ENCODE assay signal across 8 cellular contexts in genomic region chr16:4261557-4262172, GRCh38. TPM values are rescaled to one million over a fixed set of nuclear protein-coding genes. Genes with fewer than 3 reads are reported as not detected.
DNase-seq lines count a peak whose midpoint lies in the region; ATAC-seq and TF ChIP-seq lines count a peak whose summit lies in the region.

No MANE protein-coding gene starts in this region.

- no peaks in the 10 kb centered on the region for H3K27me3 Mint-ChIP-seq in chondrocyte (ENCODE audit: low read depth)

- peaks cover 19% of the 10 kb centered on the region for H3K4me1 Mint-ChIP-seq in chondrocyte (ENCODE audit: low read depth)

- H3K9me2 ChIP-seq in SK-N-SH = no peaks in the 10 kb centered on the region
- no peaks in the 10 kb centered on the region for H3K9me2 ChIP-seq in neural cell (ENCODE audit: insufficient read depth, low read length)

- peaks cover 17% of the 10 kb centered on the region for H3K79me2 ChIP-seq in SK-N-SH (ENCODE audit: insufficient read depth)
- no peaks in the 10 kb centered on the region for H3K79me2 ChIP-seq in neural cell (replicated peaks; ENCODE audit: insufficient read depth, low read length)

- TF ChIP-seq EP300 in SK-N-SH (IDR thresholded peaks at IDR 0.05; ENCODE audit: borderline replicate concordance in 1 of 2, low read depth in 1 of 2, low read length in 1 of 2) = no peak
- no peak for TF ChIP-seq EP300 in neural cell (conservative IDR thresholded peaks at IDR 0.05; ENCODE audit: poor library complexity, severe bottlenecking)

- H2AFZ ChIP-seq in SK-N-SH (ENCODE audit: low read depth) = no peak overlapping the region
- H2AFZ ChIP-seq in neural cell (ENCODE audit: low read depth, low read length) = no peak overlapping the region

- H3K9me3 Mint-ChIP-seq in chondrocyte (ENCODE audit: low read depth) = no peaks in the 10 kb centered on the region

- H3K4me3 Mint-ChIP-seq in chondrocyte (ENCODE audit: unreplicated experiment) = no peak overlapping the region

- 86% methylated on average over 34 of the region's 35 CpGs for WGBS in SK-N-SH (ENCODE audit: low lambda C conversion rate)

- peak; percentile 68 for TF ChIP-seq CTCF in SK-N-SH (IDR thresholded peaks at IDR 0.05)
- TF ChIP-seq CTCF in chondrocyte (IDR thresholded peaks at IDR 0.05) = peak; percentile 87
- peak; percentile 44 for TF ChIP-seq CTCF in neural cell (IDR thresholded peaks at IDR 0.05; ENCODE audit: poor library complexity, severe bottlenecking)

- no peak overlapping the region for H3K4me2 ChIP-seq in SK-N-SH
- no peak overlapping the region for H3K4me2 ChIP-seq in neural cell (ENCODE audit: low read length)

- POLR2A ChIA-PET in SK-N-SH (lab: Yijun Ruan, JAX) = interaction anchor here (1.1 kb wide), 1 partner anchor 10 kb away, joined by 3 read pairs; no protein-coding TSS in a partner anchor

- H3F3A ChIP-seq in SK-N-SH (replicated peaks; ENCODE audit: insufficient read depth) = no peaks in the 10 kb centered on the region
- no peaks in the 10 kb centered on the region for H3F3A ChIP-seq in neural cell (ENCODE audit: insufficient read depth, low read length, poor library complexity, severe bottlenecking)

- TF ChIP-seq RAD21 in SK-N-SH (IDR thresholded peaks at IDR 0.05; ENCODE audit: low read length) (peak; percentile 55), neural cell (conservative IDR thresholded peaks at IDR 0.05) (peak; percentile 36)

- H3K9me3 ChIP-seq in SK-N-SH (no peaks in the 10 kb centered on the region), neural cell (ENCODE audit: low read length) (no peaks in the 10 kb centered on the region)

- H3K36me3 Mint-ChIP-seq in chondrocyte (ENCODE audit: low read depth) = peaks cover 1% of the 10 kb centered on the region

- H3K27ac Mint-ChIP-seq in chondrocyte (ENCODE audit: unreplicated experiment) = no peak overlapping the region

- H3K9ac ChIP-seq in SK-N-SH = no peak overlapping the region
- H3K9ac ChIP-seq in neural cell (ENCODE audit: low read length) = no peak overlapping the region

- DNase-seq in SK-N-SH (peak; percentile 78), T-helper 9 cell (peak; percentile 13), chondrocyte (ENCODE audit: low spot score) (no peak), cerebellum (ENCODE audit: low spot score) (no peak)

- no peak for ATAC-seq in SK-N-SH treated with all-trans-retinoic acid at 6 μM for 48 hours
- ATAC-seq in GM21447 (IDR thresholded peaks at IDR 0.05; ENCODE audit: unreplicated experiment) = no peak
- no peak for ATAC-seq in HG02970 (IDR thresholded peaks at IDR 0.05; ENCODE audit: low FRiP score, unreplicated experiment)

- peaks cover 5 to 9% of the 10 kb centered on the region in 2 experiments for H3K36me3 ChIP-seq in SK-N-SH (replicated peaks in 1 of 2; ENCODE audit: control insufficient read depth in 1 of 2, insufficient read depth in 2 of 2, low read length in 1 of 2)
- H3K36me3 ChIP-seq in neural cell (ENCODE audit: insufficient read depth, low read length) = no peaks in the 10 kb centered on the region

- H3K4me3 ChIP-seq in SK-N-SH (ENCODE audit: low read depth in 2 of 2, low read length in 1 of 2) (no peak overlapping the region; a peak in 1 of 4 replicates), neural cell (ENCODE audit: low read length) (no peak overlapping the region)

- H3K27me3 ChIP-seq in SK-N-SH (ENCODE audit: insufficient read depth) (no peaks in the 10 kb centered on the region), neural cell (ENCODE audit: insufficient read depth, low read depth, low read length) (no peaks in the 10 kb centered on the region)

- H3K27ac ChIP-seq in SK-N-SH (ENCODE audit: low read depth in 2 of 2, low read length in 1 of 2) = no peak overlapping the region
- no peak overlapping the region for H3K27ac ChIP-seq in neural cell (ENCODE audit: low read length)

- peaks cover 6 to 23% of the 10 kb centered on the region in 2 experiments; a peak in 1 of 4 replicates for H3K4me1 ChIP-seq in SK-N-SH (ENCODE audit: control insufficient read depth in 1 of 2, insufficient read depth in 2 of 2, low read depth in 1 of 2, low read length in 1 of 2)

- CTCF ChIA-PET in SK-N-SH (lab: Yijun Ruan, JAX) = interaction anchor here (0.6 to 18.0 kb wide), 9 partner anchors 4 to 278 kb away, joined by 3 to 203 read pairs (median 11); partner anchors contain the start of genes GLIS2 and TFAP4

- H4K20me1 ChIP-seq in SK-N-SH (ENCODE audit: insufficient read depth) = no peaks in the 10 kb centered on the region
- no peaks in the 10 kb centered on the region for H4K20me1 ChIP-seq in neural cell (ENCODE audit: insufficient read depth)

TF ChIP-seq in SK-N-SH, 30 proteins besides CTCF, POLR2A, EP300 and RAD21:
- no peak for TF ChIP-seq FOXJ3 (CRISPR knock-in tag; IDR thresholded peaks at IDR 0.05)
- TF ChIP-seq USF1 (IDR thresholded peaks at IDR 0.05; ENCODE audit: borderline replicate concordance, low read depth) = no peak
- TF ChIP-seq SMC3 (IDR thresholded peaks at IDR 0.05; ENCODE audit: low read depth, low read length) = peak; percentile 43
- TF ChIP-seq TCF12 (IDR thresholded peaks at IDR 0.05) = no peak
- no peak for TF ChIP-seq JUND (IDR thresholded peaks at IDR 0.05)
- TF ChIP-seq MXI1 (IDR thresholded peaks at IDR 0.05; ENCODE audit: low read depth, low read length) = no peak

TF ChIP-seq in SK-N-SH treated with all-trans-retinoic acid at 6 μM for 48 hours, 23 proteins besides CTCF, POLR2A, EP300 and RAD21:
- TF ChIP-seq ISL1 (CRISPR knock-in tag; IDR thresholded peaks at IDR 0.05) = no peak
- TF ChIP-seq TSHZ2 (CRISPR knock-in tag; IDR thresholded peaks at IDR 0.05) = no peak
- TF ChIP-seq RARB (CRISPR knock-in tag; IDR thresholded peaks at IDR 0.05) = no peak

TF ChIP-seq in neural cell, 6 proteins besides CTCF, POLR2A, EP300 and RAD21:
- no peak for TF ChIP-seq MXI1 (conservative IDR thresholded peaks at IDR 0.05; ENCODE audit: poor library complexity, severe bottlenecking)
- TF ChIP-seq TAF1 (IDR thresholded peaks at IDR 0.05; ENCODE audit: low read depth) = no peak
- TF ChIP-seq SMC3 (conservative IDR thresholded peaks at IDR 0.05; ENCODE audit: poor library complexity) = peak; percentile 55
- TF ChIP-seq, protein P1, sequence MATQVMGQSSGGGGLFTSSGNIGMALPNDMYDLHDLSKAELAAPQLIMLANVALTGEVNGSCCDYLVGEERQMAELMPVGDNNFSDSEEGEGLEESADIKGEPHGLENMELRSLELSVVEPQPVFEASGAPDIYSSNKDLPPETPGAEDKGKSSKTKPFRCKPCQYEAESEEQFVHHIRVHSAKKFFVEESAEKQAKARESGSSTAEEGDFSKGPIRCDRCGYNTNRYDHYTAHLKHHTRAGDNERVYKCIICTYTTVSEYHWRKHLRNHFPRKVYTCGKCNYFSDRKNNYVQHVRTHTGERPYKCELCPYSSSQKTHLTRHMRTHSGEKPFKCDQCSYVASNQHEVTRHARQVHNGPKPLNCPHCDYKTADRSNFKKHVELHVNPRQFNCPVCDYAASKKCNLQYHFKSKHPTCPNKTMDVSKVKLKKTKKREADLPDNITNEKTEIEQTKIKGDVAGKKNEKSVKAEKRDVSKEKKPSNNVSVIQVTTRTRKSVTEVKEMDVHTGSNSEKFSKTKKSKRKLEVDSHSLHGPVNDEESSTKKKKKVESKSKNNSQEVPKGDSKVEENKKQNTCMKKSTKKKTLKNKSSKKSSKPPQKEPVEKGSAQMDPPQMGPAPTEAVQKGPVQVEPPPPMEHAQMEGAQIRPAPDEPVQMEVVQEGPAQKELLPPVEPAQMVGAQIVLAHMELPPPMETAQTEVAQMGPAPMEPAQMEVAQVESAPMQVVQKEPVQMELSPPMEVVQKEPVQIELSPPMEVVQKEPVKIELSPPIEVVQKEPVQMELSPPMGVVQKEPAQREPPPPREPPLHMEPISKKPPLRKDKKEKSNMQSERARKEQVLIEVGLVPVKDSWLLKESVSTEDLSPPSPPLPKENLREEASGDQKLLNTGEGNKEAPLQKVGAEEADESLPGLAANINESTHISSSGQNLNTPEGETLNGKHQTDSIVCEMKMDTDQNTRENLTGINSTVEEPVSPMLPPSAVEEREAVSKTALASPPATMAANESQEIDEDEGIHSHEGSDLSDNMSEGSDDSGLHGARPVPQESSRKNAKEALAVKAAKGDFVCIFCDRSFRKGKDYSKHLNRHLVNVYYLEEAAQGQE (IDR thresholded peaks at IDR 0.05; ENCODE audit: borderline replicate concordance) = no peak
- TF ChIP-seq EZH2 (IDR thresholded peaks at IDR 0.05; ENCODE audit: borderline replicate concordance, insufficient read depth, low read length, poor library complexity, severe bottlenecking) = no peak
- no peak for TF ChIP-seq POLR2AphosphoS5 (IDR thresholded peaks at IDR 0.05)

RNA-seq across cellular contexts. Expression of gene TFAP4, which starts 11.2 kb away (rescaled TPM):
- polyA plus RNA-seq in SK-N-SH (2012; rRNA removed) (8.8 and 13.1 TPM in 2 replicates), neural cell (4.4 and 6.3 TPM in 2 replicates)
- polyA plus RNA-seq in SK-N-SH (2012; cell fraction: cytosol; rRNA removed) = 5.4 and 7.4 TPM in 2 replicates
- polyA plus RNA-seq in SK-N-SH (2012; cell fraction: nucleus; rRNA removed) = 13.6 and 21.0 TPM in 2 replicates
- total RNA-seq in chondrocyte (2.5 to 4.0 TPM (median 2.5 TPM) in 3 replicates), cerebellum (7.6 TPM)
- polyA minus RNA-seq in neural cell = 6.8 and 11.2 TPM in 2 replicates

RNA-seq across cellular contexts. Expression of gene SRL, which starts 19.8 kb away (rescaled TPM):
- polyA plus RNA-seq in SK-N-SH (2012; rRNA removed) = not detected in 2 replicates
- polyA plus RNA-seq in SK-N-SH (2012; cell fraction: cytosol; rRNA removed) = 0.01 and 0.03 TPM in 2 replicates
- not detected in 2 replicates for polyA plus RNA-seq in SK-N-SH (2012; cell fraction: nucleus; rRNA removed)
- total RNA-seq in chondrocyte = not detected in 3 replicates
- polyA plus RNA-seq in neural cell = not detected in 2 replicates
- not detected in 2 replicates for polyA minus RNA-seq in neural cell
- 1.2 TPM for total RNA-seq in cerebellum

RNA-seq across cellular contexts. Expression of gene GLIS2, which starts 54.2 kb away (rescaled TPM):
- polyA plus RNA-seq in SK-N-SH (2012; rRNA removed) (3.3 and 6.5 TPM in 2 replicates), neural cell (2.6 and 3.2 TPM in 2 replicates)
- 3.5 and 5.8 TPM in 2 replicates for polyA plus RNA-seq in SK-N-SH (2012; cell fraction: cytosol; rRNA removed)
- polyA plus RNA-seq in SK-N-SH (2012; cell fraction: nucleus; rRNA removed) = 18.3 and 22.6 TPM in 2 replicates
- total RNA-seq in chondrocyte (58.7 to 62.8 TPM (median 61.2 TPM) in 3 replicates), cerebellum (3.2 TPM)
- polyA minus RNA-seq in neural cell = 5.9 and 7.8 TPM in 2 replicates

Comparison
In these comparisons a context has a peak if more than half of its experiments do, and no peak if none do; other contexts are left out.
1. DNase-seq: peak in SK-N-SH (single experiment) and T-helper 9 cell (single experiment); none in chondrocyte (single experiment) and cerebellum (single experiment).
2. RNA of gene GLIS2, which starts 54.2 kb away (total RNA-seq): 58.7 to 62.8 TPM in chondrocyte; 3.2 TPM in cerebellum (single experiment); every median in the first group is over 10 times any median in the second.
3. Peak in every context shown above with its lines, with median percentiles within 50 percentile points of each other: CTCF ChIP-seq.